ENCODE assay signal across 1 cellular context in genomic region chr1:229227298-229227919, GRCh38.
TF ChIP-seq lines count a peak whose summit lies in the region.

No MANE protein-coding gene starts in this region.

TF ChIP-seq in HepG2, 621 proteins besides CTCF, POLR2A, EP300 and RAD21 (continued from another document and continues in another):
- TF ChIP-seq LRRFIP1 (CRISPR knock-in tag; conservative IDR thresholded peaks at IDR 0.05) (no peak), KAT8 (CRISPR knock-in tag; IDR thresholded peaks at IDR 0.05) (0 out of 2 replicates have a peak, but pooled peaks have one; percentile 47), ZNF180 (CRISPR knock-in tag; IDR thresholded peaks at IDR 0.05; ENCODE audit: borderline replicate concordance, low read depth) (no peak), ZIK1 (CRISPR knock-in tag; IDR thresholded peaks at IDR 0.05; ENCODE audit: borderline replicate concordance, low read depth) (no peak), ZNF788 (CRISPR knock-in tag; IDR thresholded peaks at IDR 0.05; ENCODE audit: borderline replicate concordance) (no peak), KAT7 (CRISPR knock-in tag; IDR thresholded peaks at IDR 0.05; ENCODE audit: borderline replicate concordance) (no peak), PHB2 (IDR thresholded peaks at IDR 0.05; ENCODE audit: partially characterized antibody) (no peak), DRAP1 (CRISPR knock-in tag; IDR thresholded peaks at IDR 0.05) (no peak), ZNF207 (IDR thresholded peaks at IDR 0.05; ENCODE audit: borderline replicate concordance) (no peak), AHDC1 (CRISPR knock-in tag; IDR thresholded peaks at IDR 0.05; ENCODE audit: borderline replicate concordance) (no peak), TCF7 (IDR thresholded peaks at IDR 0.05; ENCODE audit: low read depth) (no peak), HIVEP1 (CRISPR knock-in tag; IDR thresholded peaks at IDR 0.05) (no peak), ZNF17 (CRISPR knock-in tag; IDR thresholded peaks at IDR 0.05) (no peak), ATRX (CRISPR knock-in tag; IDR thresholded peaks at IDR 0.05; ENCODE audit: borderline replicate concordance) (no peak), ZNF75D (CRISPR knock-in tag; IDR thresholded peaks at IDR 0.05; ENCODE audit: borderline replicate concordance) (no peak), SATB2 (CRISPR knock-in tag; IDR thresholded peaks at IDR 0.05) (no peak), CEBPB (IDR thresholded peaks at IDR 0.05; ENCODE audit: borderline replicate concordance, low read depth, low read length) (no peak), MXD4 (CRISPR knock-in tag; IDR thresholded peaks at IDR 0.05) (no peak), RXRB (CRISPR knock-in tag; IDR thresholded peaks at IDR 0.05; ENCODE audit: borderline replicate concordance) (peak; percentile 34; the same call in 1 of the 2 replicates), ZNF782 (CRISPR knock-in tag; IDR thresholded peaks at IDR 0.05; ENCODE audit: borderline replicate concordance) (no peak), ZNF687 (CRISPR knock-in tag; IDR thresholded peaks at IDR 0.05) (peak; percentile 50; the same call in 1 of the 2 replicates), KDM2A (CRISPR knock-in tag; IDR thresholded peaks at IDR 0.05; ENCODE audit: borderline replicate concordance, low read depth) (peak; percentile 56; the same call in 1 of the 2 replicates), ZNF598 (CRISPR knock-in tag; IDR thresholded peaks at IDR 0.05; ENCODE audit: borderline replicate concordance) (no peak), ZNF564 (CRISPR knock-in tag; IDR thresholded peaks at IDR 0.05) (no peak), ZBTB10 (CRISPR knock-in tag; IDR thresholded peaks at IDR 0.05; ENCODE audit: borderline replicate concordance) (no peak), ZNF142 (CRISPR knock-in tag; IDR thresholded peaks at IDR 0.05) (no peak), HNRNPH1 (optimal IDR thresholded peaks at IDR 0.05; ENCODE audit: low read depth, low read length) (no peak), ZXDC (CRISPR knock-in tag; IDR thresholded peaks at IDR 0.05) (no peak)
